Comparison of ENCODE assay signal across 1 cellular context in genomic region chr1:52574594-52574993, GRCh38.
TF ChIP-seq lines count a peak whose summit lies in the region.

No MANE protein-coding gene starts in this region.

TF ChIP-seq in endothelial cell of umbilical vein, 7 proteins besides CTCF, POLR2A, EP300 and RAD21:
- TF ChIP-seq MYC (IDR thresholded peaks at IDR 0.05; ENCODE audit: low read depth, low read length) (no peak), JUN (IDR thresholded peaks at IDR 0.05; ENCODE audit: borderline replicate concordance, insufficient read depth, insufficient read length, low read depth) (peak; percentile 83), FOS (IDR thresholded peaks at IDR 0.05; ENCODE audit: borderline replicate concordance, insufficient read depth, low read length) (peak; percentile 83), GATA2 (IDR thresholded peaks at IDR 0.05; ENCODE audit: insufficient read depth, insufficient read length, low read depth, low read length) (peak; percentile 26)
